30 cellular contexts compared by ENCODE assay signal in genomic region chr11:9132203-9132878, GRCh38. TPM values are rescaled to one million over a fixed set of nuclear protein-coding genes. Genes with fewer than 3 reads are reported as not detected.
DNase-seq lines count a peak whose midpoint lies in the region; ATAC-seq, FAIRE-seq and TF ChIP-seq lines count a peak whose summit lies in the region.
"Had no signal": no experiment of that assay in that cellular context is flagged by ENCODE, and none has a peak within 500 bp of the region (broad histone marks: within the 10 kb centered on the region; RNA-seq: fewer than 3 reads in every experiment).

No MANE protein-coding gene starts in this region.

- H3K4me1 ChIP-seq in GM12878 (ENCODE audit: control insufficient read depth, insufficient read depth, low read length), result no peaks in the 10 kb centered on the region

- DNase-seq in GM10266 (ENCODE audit: extremely low spot score) (peak; percentile 15), GM12878 (ENCODE audit: low read depth, low spot score) (no peak), occipital lobe (lab: John Stamatoyannopoulos, UW) (peak; percentile 70), GM13977 (ENCODE audit: low spot score) (no peak), hepatic stellate cell (ENCODE audit: low spot score) (no peak), lower leg skin (ENCODE audit: low spot score in 2 of 2) (no peak)
- DNase-seq: ACHN; activated CD4-positive, alpha-beta memory T cell treated with anti-CD3 and anti-CD28 coated beads, Interleukin-2, amount 10 ng/mL, durations not matched to agents 7 days and 5 days; activated CD4-positive, alpha-beta T cell treated with anti-CD3 and anti-CD28 coated beads for 1 hour; activated CD8-positive, alpha-beta memory T cell treated with anti-CD3 and anti-CD28 coated beads, Interleukin-2, amount 50 U/mL, for 4 hours; activated naive CD4-positive, alpha-beta T cell treated with anti-CD3 and anti-CD28 coated beads for 36 hours; brain microvascular endothelial cell; cerebellar nuclear complex; immature natural killer cell; KG1; left colon; NCI-H2029 treated with DMSO at 0.1 percent for 48 hours; NCI-H226; NCI-H526 treated with DMSO at 0.1 percent for 48 hours; SHP77 treated with DMSO at 0.1 percent for 48 hours; stimulated activated CD4-positive, alpha-beta T cell treated with anti-CD3 and anti-CD28 coated beads, Interleukin-1b, Interleukin-23, amount 100 ng/mL, for 48 hours had no signal

- 40% methylated on average over 5 of the region's 5 CpGs for WGBS in GM12878 (ENCODE audit: insufficient coverage, insufficient replicate concordance, low lambda C conversion rate, missing lambda C conversion rate)
- WGBS in lower leg skin, 2 donors, result 93 to 98% methylated on average over 5 of the region's 5 CpGs

- POLR2A ChIA-PET in GM12878 (lab: Charles Lee), result no interaction called here

- H3K79me2 ChIP-seq in GM12878 (ENCODE audit: control insufficient read depth, insufficient read depth, low read length), result no peaks in the 10 kb centered on the region

- intact Hi-C loops in GM12878 (cut with micrococcal nuclease; ENCODE audit: unreplicated experiment) (loop anchor here (5.0 kb wide), 1 partner anchor 35 kb away; no protein-coding TSS in a partner anchor), lower leg skin (cut with DNase I; ENCODE audit: low total_unique reads) (loop anchor here (10.0 kb wide), 1 partner anchor 128 kb away; the partner anchor contains the start of gene NRIP3)

- SMC1A ChIA-PET in GM12878 (lab: Charles Lee; ENCODE audit: uncharacterized antibody, unreplicated experiment), result interaction anchor here (0.7 to 1.4 kb wide), 3 partner anchors 17 to 173 kb away, joined by 3 to 6 read pairs (median 3); no protein-coding TSS in a partner anchor

- TF ChIP-seq POLR2A in GM12878 (IDR thresholded peaks at IDR 0.05; ENCODE audit: low read depth, low read length) (no peak), lower leg skin (IDR thresholded peaks at IDR 0.05) (no peak)

- H4K20me1 ChIP-seq in GM12878 (ENCODE audit: control insufficient read depth, insufficient read depth), result no peaks in the 10 kb centered on the region

- in situ Hi-C loops in GM12878 (cut with MboI), result no loop called here
- in situ Hi-C loops in GM13977 (cut with MboI; ENCODE audit: low pct_unique_long_range_greater_than_20kb, low sequenced_read_pairs, unreplicated experiment), result loop anchor here (10.0 kb wide), 1 partner anchor 118 kb away; no protein-coding TSS in a partner anchor

- TF ChIP-seq CTCF in GM10266 (IDR thresholded peaks at IDR 0.05; ENCODE audit: control insufficient read depth, insufficient read depth, low read depth, missing control alignments) (no peak), GM12878 (IDR thresholded peaks at IDR 0.05 in 2 of 3, conservative IDR thresholded peaks at IDR 0.05 in 1 of 3; ENCODE audit: control insufficient read depth in 2 of 3, extremely low read depth in 1 of 3, insufficient read depth in 1 of 3, low read depth in 3 of 3, low read length in 3 of 3) (no peak), GM13977 (IDR thresholded peaks at IDR 0.05; ENCODE audit: extremely low read depth, insufficient read depth, missing control alignments) (no peak), lower leg skin (IDR thresholded peaks at IDR 0.05) (no peak)

- CTCF ChIA-PET in GM12878 (lab: Yijun Ruan, JAX), result interaction anchor here (0.9 to 15.8 kb wide), 7 partner anchors 8 to 172 kb away, joined by 3 to 323 read pairs (median 6); no protein-coding TSS in a partner anchor

- no peaks in the 10 kb centered on the region; a peak in 1 of 4 replicates for H3K36me3 ChIP-seq in GM12878 (ENCODE audit: control insufficient read depth in 2 of 2, insufficient read depth in 2 of 2, low read length in 1 of 2)
- H3K36me3 ChIP-seq: vagina had no signal

- H3K4me2 ChIP-seq in GM12878 (ENCODE audit: control insufficient read depth, insufficient read depth), result no peak overlapping the region

- peak; percentile 44 for ATAC-seq in HG02798 (IDR thresholded peaks at IDR 0.05; ENCODE audit: poor library complexity, unreplicated experiment)
- ATAC-seq in GM12878, result peak; percentile 75
- no peak for ATAC-seq in HG02852 (IDR thresholded peaks at IDR 0.05; ENCODE audit: unreplicated experiment)
- ATAC-seq: left colon, Panc1 had no signal

- H3K9me3 ChIP-seq in GM12878 (replicated peaks; ENCODE audit: control insufficient read depth, insufficient read depth, low read length), result no peaks in the 10 kb centered on the region
- H3K9me3 ChIP-seq: right atrium auricular region, vagina had no signal

- RAD21 ChIA-PET in GM12878 (lab: Charles Lee; ENCODE audit: unreplicated experiment), result interaction anchor here (0.6 to 1.9 kb wide), 5 partner anchors 44 to 169 kb away, joined by 3 to 6 read pairs (median 4); partner anchors contain the start of gene TMEM9B

- H3K4me3 ChIP-seq in GM12878 (no peak overlapping the region), lower leg skin (ENCODE audit: low read depth, poor library complexity, severe bottlenecking) (no peak overlapping the region)
- H3K4me3 ChIP-seq: dorsolateral prefrontal cortex, right atrium auricular region, vagina had no signal

- BruUV-seq in GM12878 (replicated peaks; lab: Mats Ljungman, UMichigan), result no TSS peak

- H3K27ac ChIP-seq in GM12878 (ENCODE audit: control insufficient read depth, insufficient read depth), result no peak overlapping the region
- H3K27ac ChIP-seq: brain microvascular endothelial cell, HL-60, right atrium auricular region, vagina had no signal

- FAIRE-seq in GM12878 (lab: Jason Lieb, UNC), result peak; percentile 41
- FAIRE-seq: H54 had no signal

- H3K9ac ChIP-seq in GM12878 (ENCODE audit: control insufficient read depth, insufficient read depth, low read length), result no peak overlapping the region

- H3K27me3 ChIP-seq in GM12878 (replicated peaks in 1 of 2; ENCODE audit: control insufficient read depth in 2 of 2, insufficient read depth in 2 of 2, low read length in 1 of 2), result no peaks in the 10 kb centered on the region
- H3K27me3 ChIP-seq: brain microvascular endothelial cell, dorsolateral prefrontal cortex, right atrium auricular region, vagina had no signal

- no peak for TF ChIP-seq RAD21 in GM12878 (IDR thresholded peaks at IDR 0.05; ENCODE audit: insufficient read depth, low read depth, low read length)

- no peak overlapping the region for H2AFZ ChIP-seq in GM12878 (ENCODE audit: control insufficient read depth, low read depth, low read length)

- no peak for TF ChIP-seq EP300 in GM12878 (IDR thresholded peaks at IDR 0.05; ENCODE audit: borderline replicate concordance in 1 of 2, control insufficient read depth in 1 of 2, low read depth in 2 of 2, low read length in 2 of 2)

TF ChIP-seq in GM12878, 131 proteins besides CTCF, POLR2A, EP300 and RAD21:
- TF ChIP-seq IRF5 (IDR thresholded peaks at IDR 0.05; ENCODE audit: borderline replicate concordance) (no peak), CHD4 (IDR thresholded peaks at IDR 0.05) (no peak), MEF2B (IDR thresholded peaks at IDR 0.05; ENCODE audit: partially characterized antibody, poor library complexity, severe bottlenecking) (peak; percentile 67), MEF2A (IDR thresholded peaks at IDR 0.05; ENCODE audit: insufficient read depth, low read depth, low read length) (peak; percentile 17; the same call in 1 of the 2 replicates)

RNA-seq across cellular contexts. Expression of gene SCUBE2, which starts 40.9 kb away (rescaled TPM):
- 5.6 and 6.9 TPM in 2 replicates for total RNA-seq in GM12878 (2013; cell fraction: nucleolus; rRNA removed)
- 0.27 and 0.56 TPM in 2 replicates for total RNA-seq in GM12878 (2014; rRNA removed)
- total RNA-seq in GM12878 (2014; rRNA removed; fragmentation: Illumina TruSeq; extraction: Trizol), result 0.23 and 0.27 TPM in 2 replicates
- total RNA-seq in GM12878 (2021), result 0.24 and 0.31 TPM in 2 replicates
- 0.10 TPM for polyA plus RNA-seq in GM12878 (2011; ENCODE audit: low read depth)
- polyA plus RNA-seq in GM12878 (2011; rRNA removed), result 0.31 and 0.52 TPM in 2 replicates
- 0.10 and 0.15 TPM in 2 replicates for polyA plus RNA-seq in GM12878 (2011; cell fraction: cytosol; rRNA removed)
- 1.3 and 1.9 TPM in 2 replicates for polyA plus RNA-seq in GM12878 (2011; cell fraction: nucleus; rRNA removed)
- polyA plus RNA-seq in GM12878 (2012), result 0.18 and 0.25 TPM in 2 replicates
- polyA plus RNA-seq in GM12878 (2014; fragmentation: Illumina TruSeq; extraction: Trizol), result 0.06 and 0.12 TPM in 2 replicates
- under 1 TPM in 1 of 2 experiments, not detected in 1; 0.35 TPM for polyA plus RNA-seq in GM12878 (2014; fragmentation: Nextera tagmentation; extraction: Ambion mirVana)
- 0.10 and 0.18 TPM in 2 replicates for polyA plus RNA-seq in GM12878 (2014; rRNA removed)
- under 1 TPM in 1 of 2 experiments, not detected in 1; 0.54 TPM for polyA plus RNA-seq in GM12878 (2016; fragmentation: Nextera tagmentation; extraction: Ambion mirVana)
- 1.4 and 2.7 TPM in 2 replicates for polyA minus RNA-seq in GM12878 (2011; rRNA and poly(A)+ RNA removed)
- not detected in 2 replicates for polyA minus RNA-seq in GM12878 (2011; cell fraction: cytosol; rRNA and poly(A)+ RNA removed)
- polyA minus RNA-seq in GM12878 (2011; cell fraction: nucleus; rRNA and poly(A)+ RNA removed), result 0.97 and 1.6 TPM in 2 replicates
- 4.7 TPM for total RNA-seq in occipital lobe
- 10 to 100 TPM in 2 of 4 donors, 1 to 10 TPM in 2; 4.4 to 17.3 (median 10.3) TPM for total RNA-seq in lower leg skin
- total RNA-seq: activated CD4-positive, alpha-beta memory T cell treated with anti-CD3 and anti-CD28 coated beads, Interleukin-2, amount 10 ng/mL, durations not matched to agents 7 days and 5 days; activated T-helper 1 cell treated with anti-CD3 and anti-CD28 coated beads, Interleukin-12 subunit alpha, Interleukin-12 subunit beta, Interleukin-2, Interleukin-4 antibody, amounts not matched to agents 30 ng/mL and 10 ng/mL and 1 ng/mL, durations not matched to agents 14 hours and 24 hours and 36 hours had no signal
- polyA plus RNA-seq: immature natural killer cell had no signal

Comparison
In these comparisons a context has a peak if more than half of its experiments do, and no peak if none do; other contexts are left out.
1. DNase-seq: peak in GM10266 (single experiment) and occipital lobe (single experiment); none in GM12878 (single experiment), GM13977 (single experiment), hepatic stellate cell (single experiment) and lower leg skin (0 of 2).